8 cellular contexts compared by ENCODE assay signal in genomic region chr1:147892731-147893214, GRCh38. TPM values are rescaled to one million over a fixed set of nuclear protein-coding genes. Genes with fewer than 3 reads are reported as not detected.
A peak's percentile ranks its signal among the peaks of the same experiment; 100 is the strongest.
DNase-seq lines count a peak whose midpoint lies in the region; ATAC-seq and TF ChIP-seq lines count a peak whose summit lies in the region.

No MANE protein-coding gene starts in this region.

- H3K36me3 Mint-ChIP-seq in natural killer cell (no peaks in the 10 kb centered on the region), T-cell (no peaks in the 10 kb centered on the region)
- no peaks in the 10 kb centered on the region for H3K36me3 Mint-ChIP-seq in natural killer cell treated with Interleukin-12 subunit alpha and Interleukin-12 subunit beta and Interleukin-15 and Interleukin-18, amount 100 ng/mL, for 72 hours

- POLR2A ChIA-PET in T-cell (lab: Charles Lee) = no interaction called here

- H3K4me3 Mint-ChIP-seq in natural killer cell (no peak overlapping the region), T-cell (no peak overlapping the region)
- H3K4me3 Mint-ChIP-seq in natural killer cell treated with Interleukin-12 subunit alpha and Interleukin-12 subunit beta and Interleukin-15 and Interleukin-18, amount 100 ng/mL, for 72 hours = no peak overlapping the region

- H3K4me3 ChIP-seq in NB4 (ENCODE audit: low read depth, low read length) = no peak overlapping the region
- H3K4me3 ChIP-seq in epithelial cell of esophagus (ENCODE audit: low read length) = no peak overlapping the region

- TF ChIP-seq CTCF in natural killer cell (IDR thresholded peaks at IDR 0.05) (peak; percentile 96), NB4 (IDR thresholded peaks at IDR 0.05; ENCODE audit: low read depth, low read length) (peak; percentile 94), epithelial cell of esophagus (IDR thresholded peaks at IDR 0.05; ENCODE audit: insufficient read depth, low read depth, low read length, missing control alignments) (peak; percentile 99)

- no peak for DNase-seq in natural killer cell
- no peak for DNase-seq in natural killer cell treated with Interleukin-12 subunit alpha and Interleukin-12 subunit beta and Interleukin-15 and Interleukin-18, amount 100 ng/mL, for 72 hours (ENCODE audit: low spot score)
- peak; percentile 47 for DNase-seq in NB4 (ENCODE audit: low read depth)
- peak in 21 of 34 experiments; percentile 6 to 30 (median 12) for DNase-seq in T-cell
- DNase-seq in epithelial cell of esophagus (ENCODE audit: low read depth) = peak; percentile 63
- DNase-seq in mucosa of gallbladder (ENCODE audit: low spot score) = peak; percentile 19
- DNase-seq in cortex of kidney (lab: John Stamatoyannopoulos, UW) = no peak

- H3K27me3 Mint-ChIP-seq in natural killer cell (ENCODE audit: low read depth in 2 of 2) = peaks cover 7 to 11% of the 10 kb centered on the region in 2 donors
- H3K27me3 Mint-ChIP-seq in natural killer cell treated with Interleukin-12 subunit alpha and Interleukin-12 subunit beta and Interleukin-15 and Interleukin-18, amount 100 ng/mL, for 72 hours = peaks cover 6 to 13% of the 10 kb centered on the region in 2 donors
- H3K27me3 Mint-ChIP-seq in T-cell = peaks cover 0 to 4% of the 10 kb centered on the region in 2 donors

- no peak overlapping the region for H3K27ac Mint-ChIP-seq in natural killer cell
- no peak overlapping the region for H3K27ac Mint-ChIP-seq in natural killer cell treated with Interleukin-12 subunit alpha and Interleukin-12 subunit beta and Interleukin-15 and Interleukin-18, amount 100 ng/mL, for 72 hours
- no peak overlapping the region for H3K27ac Mint-ChIP-seq in T-cell

- H3K9me3 Mint-ChIP-seq in natural killer cell (no peaks in the 10 kb centered on the region), T-cell (no peaks in the 10 kb centered on the region)
- H3K9me3 Mint-ChIP-seq in natural killer cell treated with Interleukin-12 subunit alpha and Interleukin-12 subunit beta and Interleukin-15 and Interleukin-18, amount 100 ng/mL, for 72 hours = no peaks in the 10 kb centered on the region

- ATAC-seq in natural killer cell (peak; percentile 59 to 61 (median 59)), T-cell (replicated peaks in 1 of 4) (peak in 1 of 4 experiments; percentile 56), GM21367 (IDR thresholded peaks at IDR 0.05; ENCODE audit: unreplicated experiment) (no peak)
- ATAC-seq in natural killer cell treated with Interleukin-12 subunit alpha and Interleukin-12 subunit beta and Interleukin-15 and Interleukin-18, amount 100 ng/mL, for 72 hours = no peak

- no peak for TF ChIP-seq POLR2A in NB4 (IDR thresholded peaks at IDR 0.05; ENCODE audit: extremely low read depth, insufficient read length)

- H3K4me1 Mint-ChIP-seq in natural killer cell = no peaks in the 10 kb centered on the region
- no peaks in the 10 kb centered on the region for H3K4me1 Mint-ChIP-seq in natural killer cell treated with Interleukin-12 subunit alpha and Interleukin-12 subunit beta and Interleukin-15 and Interleukin-18, amount 100 ng/mL, for 72 hours (ENCODE audit: low read depth in 2 of 2)
- H3K4me1 Mint-ChIP-seq in T-cell = peaks cover 3 to 12% (median 4%) of the 10 kb centered on the region in 3 donors

- intact Hi-C loops in natural killer cell (cut with micrococcal nuclease) = loop anchor here (1.0 to 10.0 kb wide), 4 partner anchors 168 to 397 kb away; no protein-coding TSS in a partner anchor

- CTCF ChIA-PET in T-cell (lab: Charles Lee) = interaction anchor here (0.5 to 1.8 kb wide), 22 partner anchors 9 to 620 kb away, joined by 3 to 31 read pairs (median 4); no protein-coding TSS in a partner anchor

RNA-seq across cellular contexts. Expression of gene GJA8, which starts 9.8 kb away (rescaled TPM):
- not detected for total RNA-seq in natural killer cell
- total RNA-seq in natural killer cell treated with Interleukin-12 subunit alpha and Interleukin-12 subunit beta and Interleukin-15 and Interleukin-18, amount 100 ng/mL, for 72 hours = not detected
- not detected for total RNA-seq in T-cell
- total RNA-seq in mucosa of gallbladder = not detected

RNA-seq across cellular contexts. Expression of gene GPR89B, which starts 35.4 kb away (rescaled TPM):
- total RNA-seq in natural killer cell = 10 to 100 TPM; 18.5 to 28.4 (median 24.5) TPM
- 10 to 100 TPM; 17.2 to 33.5 TPM for total RNA-seq in natural killer cell treated with Interleukin-12 subunit alpha and Interleukin-12 subunit beta and Interleukin-15 and Interleukin-18, amount 100 ng/mL, for 72 hours
- total RNA-seq in T-cell = 10 to 100 TPM; 18.2 to 25.5 (median 22.2) TPM
- 12.6 TPM for total RNA-seq in mucosa of gallbladder

Comparison
In these comparisons a context has a peak if more than half of its experiments do, and no peak if none do; other contexts are left out.
1. ATAC-seq: peak in natural killer cell (3 of 3); none in natural killer cell treated with Interleukin-12 subunit alpha and Interleukin-12 subunit beta and Interleukin-15 and Interleukin-18, amount 100 ng/mL, for 72 hours (0 of 2) and GM21367 (single experiment).
2. DNase-seq: peak in NB4 (single experiment), T-cell (21 of 34), epithelial cell of esophagus (single experiment) and mucosa of gallbladder (single experiment); none in natural killer cell (single experiment), natural killer cell treated with Interleukin-12 subunit alpha and Interleukin-12 subunit beta and Interleukin-15 and Interleukin-18, amount 100 ng/mL, for 72 hours (single experiment) and cortex of kidney (single experiment).
3. Peak in every context shown above with its lines, with median percentiles within 50 percentile points of each other: CTCF ChIP-seq.